In genomic region chr6:83514877-83515466, GRCh38 we compare ENCODE assay signal across 10 cellular contexts. TPM values are rescaled to one million over a fixed set of nuclear protein-coding genes. Genes with fewer than 3 reads are reported as not detected.
DNase-seq lines count a peak whose midpoint lies in the region; ATAC-seq, FAIRE-seq and TF ChIP-seq lines count a peak whose summit lies in the region.
"Had no signal": no experiment of that assay in that cellular context is flagged by ENCODE, and none has a peak within 500 bp of the region (broad histone marks: within the 10 kb centered on the region; RNA-seq: fewer than 3 reads in every experiment).

No MANE protein-coding gene starts in this region.

- H3K4me3 Mint-ChIP-seq in astrocyte (ENCODE audit: unreplicated experiment) (no peak overlapping the region), type B pancreatic cell (no peak overlapping the region)
- H3K4me3 Mint-ChIP-seq: IgD-negative memory B cell, memory B cell had no signal

- no peak overlapping the region for H2AFZ ChIP-seq in astrocyte (ENCODE audit: low read depth, low read length)

- H3K4me3 ChIP-seq in astrocyte (ENCODE audit: insufficient read depth, low read depth, low read length), result no peak overlapping the region

- no peaks in the 10 kb centered on the region for H3K79me2 ChIP-seq in astrocyte (ENCODE audit: insufficient read depth, low read length)

- peaks cover 2% of the 10 kb centered on the region for H3K27me3 ChIP-seq in astrocyte (ENCODE audit: insufficient read depth, low read length)

- H3K4me2 ChIP-seq in astrocyte (ENCODE audit: low read length), result no peak overlapping the region

- no peak overlapping the region for H3K27ac Mint-ChIP-seq in astrocyte (ENCODE audit: unreplicated experiment)
- H3K27ac Mint-ChIP-seq in type B pancreatic cell, result no peak overlapping the region
- H3K27ac Mint-ChIP-seq: IgD-negative memory B cell, memory B cell had no signal

- H3K27me3 Mint-ChIP-seq in astrocyte (ENCODE audit: low read depth, unreplicated experiment) (peaks cover 2% of the 10 kb centered on the region), type B pancreatic cell (peaks cover 6% of the 10 kb centered on the region)

- H3K9me3 ChIP-seq in astrocyte (ENCODE audit: insufficient read depth, low read depth, low read length), result no peaks in the 10 kb centered on the region

- H3K4me1 Mint-ChIP-seq in astrocyte (ENCODE audit: low read depth, unreplicated experiment), result peaks cover 10% of the 10 kb centered on the region
- peaks cover 13% of the 10 kb centered on the region for H3K4me1 Mint-ChIP-seq in type B pancreatic cell (ENCODE audit: unreplicated experiment)

- DNase-seq in AG08395 (ENCODE audit: low spot score) (peak; percentile 54), EL (peak; percentile 62), NCI-H2171 (lab: John Stamatoyannopoulos, UW) (peak; percentile 26), astrocyte (ENCODE audit: low read depth) (peak; percentile 33), type B pancreatic cell (ENCODE audit: extremely low spot score, unreplicated experiment) (no peak)

- H3K36me3 Mint-ChIP-seq in astrocyte (ENCODE audit: low read depth, unreplicated experiment) (no peaks in the 10 kb centered on the region), type B pancreatic cell (no peaks in the 10 kb centered on the region)
- H3K36me3 Mint-ChIP-seq: memory B cell had no signal

- FAIRE-seq in astrocyte (lab: Jason Lieb, UNC) (peak; percentile 49), islet of Langerhans (lab: Jason Lieb, UNC) (peak; percentile 100)

- H4K20me1 ChIP-seq in astrocyte (ENCODE audit: insufficient read depth, low read length), result no peaks in the 10 kb centered on the region

- no peak overlapping the region for H3K27ac ChIP-seq in astrocyte (ENCODE audit: low read depth, low read length)

- H3K36me3 ChIP-seq in astrocyte (ENCODE audit: insufficient read depth, low read length), result no peaks in the 10 kb centered on the region

- H3K4me1 ChIP-seq in astrocyte (ENCODE audit: insufficient read depth, low read length), result peaks cover 10% of the 10 kb centered on the region

- H3K9ac ChIP-seq in astrocyte (ENCODE audit: low read length), result no peak overlapping the region

- H3K9me3 Mint-ChIP-seq in astrocyte (ENCODE audit: unreplicated experiment), result no peaks in the 10 kb centered on the region
- H3K9me3 Mint-ChIP-seq in type B pancreatic cell, result no peaks in the 10 kb centered on the region
- H3K9me3 Mint-ChIP-seq: IgD-negative memory B cell, memory B cell had no signal

- TF ChIP-seq CTCF in astrocyte (IDR thresholded peaks at IDR 0.05; ENCODE audit: insufficient read depth, low read depth, low read length) (peak; percentile 94), type B pancreatic cell (conservative IDR thresholded peaks at IDR 0.05) (peak; percentile 91)

- ATAC-seq in HG02610 (IDR thresholded peaks at IDR 0.05; ENCODE audit: unreplicated experiment) (peak; percentile 55), HG02970 (IDR thresholded peaks at IDR 0.05; ENCODE audit: low FRiP score, unreplicated experiment) (no peak)

RNA-seq across cellular contexts. Expression of gene PRSS35, which starts 2.6 kb away (rescaled TPM):
- total RNA-seq in astrocyte (3.7 and 3.9 TPM in 2 replicates), type B pancreatic cell (ENCODE audit: low replicate concordance) (3.1 and 6.5 TPM in 2 replicates)
